12 cellular contexts compared by ENCODE assay signal in genomic region chr1:108079550-108079949, GRCh38.
DNase-seq lines count a peak whose midpoint lies in the region; TF ChIP-seq lines count a peak whose summit lies in the region.
"Had no signal": no experiment of that assay in that cellular context is flagged by ENCODE, and none has a peak within 500 bp of the region (broad histone marks: within the 10 kb centered on the region; RNA-seq: fewer than 3 reads in every experiment).

No MANE protein-coding gene starts in this region.

- TF ChIP-seq CTCF in GM13977 (IDR thresholded peaks at IDR 0.05; ENCODE audit: extremely low read depth, insufficient read depth, missing control alignments): no peak

- no peak for TF ChIP-seq POLR2A in erythroblast (IDR thresholded peaks at IDR 0.05; ENCODE audit: low read length)

- DNase-seq in NAMALWA (ENCODE audit: low spot score): peak; percentile 11
- peak; percentile 74 for DNase-seq in activated CD8-positive, alpha-beta memory T cell treated with anti-CD3 and anti-CD28 coated beads for 24 hours
- DNase-seq in erythroblast (lab: John Stamatoyannopoulos, UW): peak; percentile 22 to 43
- peak; percentile 9 to 26 for DNase-seq in stimulated activated CD8-positive, alpha-beta memory T cell treated with anti-CD3 and anti-CD28 coated beads, Interleukin-7, amount 100 ng/mL, for 48 hours (ENCODE audit: extremely low read depth in 1 of 2, low read depth in 1 of 2)
- no peak for DNase-seq in DMS153 treated with DMSO at 0.1 percent for 48 hours (lab: John Stamatoyannopoulos, UW; ENCODE audit: unreplicated experiment)
- DNase-seq in SHP77 treated with DMSO at 0.1 percent for 48 hours (lab: John Stamatoyannopoulos, UW): no peak
- DNase-seq in GM13977 (ENCODE audit: low spot score): no peak
- no peak for DNase-seq in SW 1271 (lab: John Stamatoyannopoulos, UW)
- DNase-seq: DMS53, midbrain, NCI-H524 treated with DMSO at 0.1 percent for 48 hours, T-helper 9 cell had no signal

- in situ Hi-C loops in GM13977 (cut with MboI; ENCODE audit: low pct_unique_long_range_greater_than_20kb, low sequenced_read_pairs, unreplicated experiment): no loop called here

Comparison
In these comparisons a context has a peak if more than half of its experiments do, and no peak if none do; other contexts are left out.
1. DNase-seq: peak in NAMALWA (single experiment), activated CD8-positive, alpha-beta memory T cell treated with anti-CD3 and anti-CD28 coated beads for 24 hours (single experiment), erythroblast (2 of 2) and stimulated activated CD8-positive, alpha-beta memory T cell treated with anti-CD3 and anti-CD28 coated beads, Interleukin-7, amount 100 ng/mL, for 48 hours (2 of 2); none in DMS153 treated with DMSO at 0.1 percent for 48 hours (single experiment), SHP77 treated with DMSO at 0.1 percent for 48 hours (single experiment), GM13977 (single experiment) and SW 1271 (0 of 2).